In the genomic region with DNA sequence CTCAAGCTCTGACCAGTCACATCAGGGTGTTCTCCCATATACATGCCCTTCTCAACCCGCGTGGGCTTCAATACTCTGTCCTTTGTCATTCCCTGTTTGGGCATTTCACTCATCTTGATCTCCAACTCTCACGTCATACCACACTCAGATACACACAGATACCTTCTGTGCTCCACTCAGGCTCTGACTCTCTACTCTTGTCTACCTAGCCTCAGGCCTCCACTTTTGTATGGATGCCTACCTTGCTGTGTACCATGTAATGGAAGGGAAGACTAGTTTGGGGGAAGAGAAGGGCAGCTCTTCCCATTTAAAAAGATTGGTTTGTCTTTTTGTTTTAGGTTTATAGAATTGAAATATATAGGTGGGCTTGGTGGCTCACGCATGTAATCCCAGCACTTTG, we compare ENCODE assay signal across 23 cellular contexts. TPM values are rescaled to one million over a fixed set of nuclear protein-coding genes. Genes with fewer than 3 reads are reported as not detected.
DNase-seq lines count a peak whose midpoint lies in the region; ATAC-seq and TF ChIP-seq lines count a peak whose summit lies in the region.
"Had no signal": no experiment of that assay in that cellular context is flagged by ENCODE, and none has a peak within 500 bp of the region (broad histone marks: within the 10 kb centered on the region; RNA-seq: fewer than 3 reads in every experiment).

No MANE protein-coding gene starts in this region.

- no peak overlapping the region for H3K27ac Mint-ChIP-seq in T-helper 2 cell treated with Interferon-gamma antibody and Interleukin-4, amounts not matched to agents 5 μg/mL and 100 μg/mL, for 36 hours
- peak overlapping the region; percentile 83 for H3K27ac Mint-ChIP-seq in CD4-positive, alpha-beta T cell
- H3K27ac Mint-ChIP-seq in activated CD4-positive, alpha-beta memory T cell treated with anti-CD3 and anti-CD28 coated beads, Interleukin-2, amount 10 ng/mL, durations not matched to agents 7 days and 5 days = peak overlapping the region; percentile 56
- H3K27ac Mint-ChIP-seq in mesothelial cell of epicardium = peak overlapping the region; percentile 2
- H3K27ac Mint-ChIP-seq: brain had no signal

- H3K9me3 ChIP-seq in CD4-positive, alpha-beta T cell (ENCODE audit: control insufficient read depth, low read length) = no peaks in the 10 kb centered on the region
- H3K9me3 ChIP-seq: esophagus squamous epithelium, gastrocnemius medialis, prostate gland, thoracic aorta had no signal

- H3K4me3 Mint-ChIP-seq in T-helper 2 cell treated with Interferon-gamma antibody and Interleukin-4, amounts not matched to agents 5 μg/mL and 100 μg/mL, for 36 hours = peak overlapping the region; percentile 2
- H3K4me3 Mint-ChIP-seq in CD4-positive, alpha-beta T cell = peak overlapping the region; percentile 1
- no peak overlapping the region for H3K4me3 Mint-ChIP-seq in activated CD4-positive, alpha-beta memory T cell treated with anti-CD3 and anti-CD28 coated beads, Interleukin-2, amount 10 ng/mL, durations not matched to agents 7 days and 5 days
- no peak overlapping the region for H3K4me3 Mint-ChIP-seq in mesothelial cell of epicardium
- H3K4me3 Mint-ChIP-seq: brain, endodermal cell had no signal

- H3K36me3 Mint-ChIP-seq in T-helper 2 cell treated with Interferon-gamma antibody and Interleukin-4, amounts not matched to agents 5 μg/mL and 100 μg/mL, for 36 hours (ENCODE audit: low read depth) = peaks cover 30% of the 10 kb centered on the region
- peaks cover 27% of the 10 kb centered on the region for H3K36me3 Mint-ChIP-seq in CD4-positive, alpha-beta T cell (ENCODE audit: low read depth)
- peaks cover 23% of the 10 kb centered on the region for H3K36me3 Mint-ChIP-seq in activated CD4-positive, alpha-beta memory T cell treated with anti-CD3 and anti-CD28 coated beads, Interleukin-2, amount 10 ng/mL, durations not matched to agents 7 days and 5 days (ENCODE audit: low read depth)
- peaks cover 18% of the 10 kb centered on the region for H3K36me3 Mint-ChIP-seq in mesothelial cell of epicardium

- ATAC-seq in CD4-positive, alpha-beta T cell (ENCODE audit: poor library complexity) = no peak
- no peak for ATAC-seq in HG03521 (IDR thresholded peaks at IDR 0.05; ENCODE audit: unreplicated experiment)
- ATAC-seq: gastrocnemius medialis, left ventricle myocardium superior, PC-3 had no signal

- POLR2A ChIA-PET in CD4-positive, alpha-beta T cell (lab: Charles Lee) = interaction anchor here (1.0 to 4.2 kb wide), 4 partner anchors 12 to 128 kb away, joined by 3 to 23 read pairs (median 6); a partner anchor contains a TSS
- POLR2A ChIA-PET in activated CD4-positive, alpha-beta memory T cell treated with anti-CD3 and anti-CD28 coated beads, Interleukin-2, amount 10 ng/mL, durations not matched to agents 7 days and 5 days (lab: Charles Lee) = interaction anchor here (0.6 to 1.3 kb wide), 5 partner anchors 9 to 136 kb away, joined by 3 to 5 read pairs (median 3); no protein-coding TSS in a partner anchor

- peak overlapping the region; percentile 43 for H3K27ac ChIP-seq in CD4-positive, alpha-beta T cell (ENCODE audit: low read depth, low read length)
- H3K27ac ChIP-seq: 22Rv1, esophagus squamous epithelium, gastrocnemius medialis, GM23248, prostate gland, thoracic aorta had no signal

- TF ChIP-seq CTCF in CD4-positive, alpha-beta T cell (IDR thresholded peaks at IDR 0.05) = no peak
- no peak for TF ChIP-seq CTCF in mesothelial cell of epicardium (IDR thresholded peaks at IDR 0.05; ENCODE audit: unreplicated experiment)

- no peaks in the 10 kb centered on the region for H3K27me3 ChIP-seq in CD4-positive, alpha-beta T cell (ENCODE audit: control insufficient read depth, insufficient read depth, low read length)
- H3K27me3 ChIP-seq: esophagus squamous epithelium, gastrocnemius medialis had no signal

- no peaks in the 10 kb centered on the region for H3K27me3 Mint-ChIP-seq in T-helper 2 cell treated with Interferon-gamma antibody and Interleukin-4, amounts not matched to agents 5 μg/mL and 100 μg/mL, for 36 hours (ENCODE audit: low read depth)
- H3K27me3 Mint-ChIP-seq in CD4-positive, alpha-beta T cell = no peaks in the 10 kb centered on the region
- no peaks in the 10 kb centered on the region for H3K27me3 Mint-ChIP-seq in activated CD4-positive, alpha-beta memory T cell treated with anti-CD3 and anti-CD28 coated beads, Interleukin-2, amount 10 ng/mL, durations not matched to agents 7 days and 5 days
- no peaks in the 10 kb centered on the region for H3K27me3 Mint-ChIP-seq in mesothelial cell of epicardium (ENCODE audit: low read depth)
- H3K27me3 Mint-ChIP-seq: brain had no signal

- no peak for DNase-seq in T-helper 2 cell treated with Interferon-gamma antibody and Interleukin-4, amounts not matched to agents 5 μg/mL and 100 μg/mL, for 36 hours (ENCODE audit: low spot score)
- DNase-seq in T-helper 2 cell = no peak
- no peak for DNase-seq in CD4-positive, alpha-beta T cell
- DNase-seq in activated CD4-positive, alpha-beta memory T cell treated with anti-CD3 and anti-CD28 coated beads, Interleukin-2, amount 10 ng/mL, durations not matched to agents 7 days and 5 days = no peak
- no peak for DNase-seq in mesothelial cell of epicardium (ENCODE audit: low spot score in 2 of 2, unreplicated experiment in 2 of 2)
- DNase-seq in NOMO-1 (lab: John Stamatoyannopoulos, UW; ENCODE audit: unreplicated experiment in 2 of 2) = no peak
- no peak for DNase-seq in stimulated activated CD4-positive, alpha-beta T cell treated with anti-CD3 and anti-CD28 coated beads, Interleukin-4, amount 100 ng/mL, for 4 hours
- DNase-seq: endodermal cell, esophagus squamous epithelium, gastrocnemius medialis, GM23248, hippocampal formation, left ventricle myocardium superior, NCI-H1105, NCI-H2081 treated with DMSO at 0.1 percent for 48 hours, NCI-H446, PC-3, SHP77 treated with DMSO at 0.1 percent for 48 hours had no signal

- H3K4me1 Mint-ChIP-seq in T-helper 2 cell treated with Interferon-gamma antibody and Interleukin-4, amounts not matched to agents 5 μg/mL and 100 μg/mL, for 36 hours (ENCODE audit: low read depth) = peaks cover 20% of the 10 kb centered on the region
- peaks cover 73% of the 10 kb centered on the region for H3K4me1 Mint-ChIP-seq in CD4-positive, alpha-beta T cell (ENCODE audit: low read depth)
- H3K4me1 Mint-ChIP-seq in activated CD4-positive, alpha-beta memory T cell treated with anti-CD3 and anti-CD28 coated beads, Interleukin-2, amount 10 ng/mL, durations not matched to agents 7 days and 5 days = peaks cover 25% of the 10 kb centered on the region
- H3K4me1 Mint-ChIP-seq in mesothelial cell of epicardium = peaks cover 7% of the 10 kb centered on the region
- H3K4me1 Mint-ChIP-seq: endodermal cell had no signal

- CTCF ChIA-PET in CD4-positive, alpha-beta T cell (lab: Charles Lee) = interaction anchor here (1.2 kb wide), 1 partner anchor 47 kb away, joined by 4 read pairs; no protein-coding TSS in a partner anchor
- CTCF ChIA-PET in activated CD4-positive, alpha-beta memory T cell treated with anti-CD3 and anti-CD28 coated beads, Interleukin-2, amount 10 ng/mL, durations not matched to agents 7 days and 5 days (lab: Charles Lee) = interaction anchor here (1.4 kb wide), 2 partner anchors 10 to 11 kb away, joined by 3 to 4 read pairs; no protein-coding TSS in a partner anchor

- H3K9me3 Mint-ChIP-seq in T-helper 2 cell treated with Interferon-gamma antibody and Interleukin-4, amounts not matched to agents 5 μg/mL and 100 μg/mL, for 36 hours = no peaks in the 10 kb centered on the region
- H3K9me3 Mint-ChIP-seq in CD4-positive, alpha-beta T cell = no peaks in the 10 kb centered on the region
- H3K9me3 Mint-ChIP-seq in activated CD4-positive, alpha-beta memory T cell treated with anti-CD3 and anti-CD28 coated beads, Interleukin-2, amount 10 ng/mL, durations not matched to agents 7 days and 5 days = no peaks in the 10 kb centered on the region
- H3K9me3 Mint-ChIP-seq in mesothelial cell of epicardium = peaks cover 5% of the 10 kb centered on the region
- H3K9me3 Mint-ChIP-seq: endodermal cell had no signal

- intact Hi-C loops in CD4-positive, alpha-beta T cell (cut with DNase I, micrococcal nuclease) = loop anchor here (1.0 to 5.0 kb wide), 3 partner anchors 19 to 47 kb away; no protein-coding TSS in a partner anchor

RNA-seq across cellular contexts. Expression of a gene that starts 48.6 kb away (rescaled TPM):
- 100 to 1,000 TPM; 213 to 222 TPM for total RNA-seq in CD4-positive, alpha-beta T cell
- total RNA-seq in activated CD4-positive, alpha-beta memory T cell treated with anti-CD3 and anti-CD28 coated beads, Interleukin-2, amount 10 ng/mL, durations not matched to agents 7 days and 5 days = 100 to 1,000 TPM; 113 to 118 TPM
- 173 to 182 TPM (median 173 TPM) in 3 replicates for total RNA-seq in mesothelial cell of epicardium

Comparison
In these comparisons a context has a peak if more than half of its experiments do, and no peak if none do; other contexts are left out.
1. H3K4me3 Mint-ChIP-seq: peak in T-helper 2 cell treated with Interferon-gamma antibody and Interleukin-4, amounts not matched to agents 5 μg/mL and 100 μg/mL, for 36 hours (single experiment) and CD4-positive, alpha-beta T cell (single experiment); none in activated CD4-positive, alpha-beta memory T cell treated with anti-CD3 and anti-CD28 coated beads, Interleukin-2, amount 10 ng/mL, durations not matched to agents 7 days and 5 days (single experiment) and mesothelial cell of epicardium (single experiment).